10 cellular contexts compared by ENCODE assay signal in the genomic region with DNA sequence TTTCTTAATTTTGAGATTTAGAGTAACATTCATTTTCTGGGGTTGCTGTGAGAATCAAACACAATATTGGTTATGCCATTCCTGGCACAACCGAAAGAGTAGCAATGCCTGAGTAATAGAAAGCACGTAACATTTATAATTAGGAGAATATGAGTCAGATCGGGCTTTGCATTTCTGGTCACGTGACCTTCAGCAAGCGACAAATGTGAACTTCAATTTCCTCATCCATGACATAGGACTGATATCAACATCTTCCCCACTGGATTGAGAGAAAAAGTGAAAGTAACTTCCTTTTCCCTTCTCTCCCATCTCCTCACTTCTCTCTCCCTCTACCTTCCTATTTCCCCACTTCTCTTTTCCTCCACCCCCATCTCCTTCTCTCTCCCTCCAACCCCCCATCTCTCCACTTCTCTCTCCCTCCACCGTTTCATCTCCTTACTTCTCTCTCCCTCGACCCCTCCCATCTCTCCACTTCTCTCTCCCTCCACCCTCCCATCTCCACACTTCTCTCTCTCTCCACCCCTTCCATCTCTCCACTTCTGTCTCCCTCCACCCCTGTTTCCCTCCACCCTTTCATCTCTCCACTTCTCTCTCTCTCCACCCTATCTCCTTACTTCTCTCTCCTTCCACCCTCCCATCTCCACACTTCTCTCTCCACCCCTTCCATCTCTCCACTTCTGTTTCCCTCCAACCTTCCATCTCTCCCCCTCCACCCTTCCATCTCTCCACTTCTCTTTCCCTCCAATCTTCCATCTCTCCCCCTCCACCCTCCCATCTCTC. TPM values are rescaled to one million over a fixed set of nuclear protein-coding genes. Genes with fewer than 3 reads are reported as not detected.
DNase-seq lines count a peak whose midpoint lies in the region; ATAC-seq, FAIRE-seq and TF ChIP-seq lines count a peak whose summit lies in the region.
"Had no signal": no experiment of that assay in that cellular context is flagged by ENCODE, and none has a peak within 500 bp of the region (broad histone marks: within the 10 kb centered on the region; RNA-seq: fewer than 3 reads in every experiment).

No MANE protein-coding gene starts in this region.

- POLR2A ChIA-PET in A549 (lab: Yijun Ruan, JAX) = no interaction called here

- peak in 1 of 2 experiments; percentile 13 for DNase-seq in A549 (ENCODE audit: low read depth in 1 of 2, low spot score in 1 of 2)
- DNase-seq in ELR (ENCODE audit: low read depth) = peak; percentile 62
- peak; percentile 79 for DNase-seq in NOMO-1 treated with dmso at 0.1 percent for 144 hours (lab: John Stamatoyannopoulos, UW; ENCODE audit: unreplicated experiment)
- DNase-seq in fibroblast of peridontal ligament (ENCODE audit: extremely low read depth) = peak; percentile 76
- DNase-seq in iPS-NIHi11 (ENCODE audit: low spot score) = no peak
- DNase-seq: GDM1, nephron progenitor cell had no signal

- TF ChIP-seq EP300 in A549 (IDR thresholded peaks at IDR 0.05) = no peak

- peak overlapping the region in 1 of 2 experiments; percentile 31; a peak in 1 of 6 replicates for H3K27ac ChIP-seq in A549

- H3K4me1 ChIP-seq in A549 = no peaks in the 10 kb centered on the region

- CTCF ChIA-PET in A549 (lab: Yijun Ruan, JAX) = no interaction called here

- FAIRE-seq in A549 (lab: Jason Lieb, UNC) = no peak

- H3K4me3 ChIP-seq in A549 = no peak overlapping the region

- TF ChIP-seq POLR2A in A549 (IDR thresholded peaks at IDR 0.05; ENCODE audit: low read length) = no peak

- TF ChIP-seq CTCF in A549 (IDR thresholded peaks at IDR 0.05) = no peak

- 37% methylated on average over 6 of the region's 7 CpGs for WGBS in A549 (ENCODE audit: missing lambda C conversion rate)

- no peaks in the 10 kb centered on the region for H3K9me3 ChIP-seq in A549

- no peak for TF ChIP-seq RAD21 in A549 (conservative IDR thresholded peaks at IDR 0.05 in 1 of 2, IDR thresholded peaks at IDR 0.05 in 1 of 2)

- no peak for ATAC-seq in A549
- ATAC-seq in GM19395 (IDR thresholded peaks at IDR 0.05; ENCODE audit: unreplicated experiment) = no peak
- ATAC-seq in HG02840 (IDR thresholded peaks at IDR 0.05; ENCODE audit: low FRiP score, unreplicated experiment) = no peak
- no peak for ATAC-seq in GM19023 (IDR thresholded peaks at IDR 0.05; ENCODE audit: unreplicated experiment)

- peak overlapping the region; percentile 18; the same call in 2 of the 3 replicates for H3K4me2 ChIP-seq in A549

TF ChIP-seq in A549, 52 proteins besides CTCF, POLR2A, EP300 and RAD21:
- no peak for TF ChIP-seq CHD2 (IDR thresholded peaks at IDR 0.05; ENCODE audit: low read length, partially characterized antibody)
- peak; percentile 69 for TF ChIP-seq USF2 (IDR thresholded peaks at IDR 0.05)
- no peak for TF ChIP-seq FOSB (CRISPR knock-in tag; IDR thresholded peaks at IDR 0.05)
- no peak for TF ChIP-seq POLR2AphosphoS2 (conservative IDR thresholded peaks at IDR 0.05; ENCODE audit: low read length)
- no peak for TF ChIP-seq HOXB13 (CRISPR knock-in tag; IDR thresholded peaks at IDR 0.05; ENCODE audit: low read depth)
- no peak for TF ChIP-seq MAZ (IDR thresholded peaks at IDR 0.05; ENCODE audit: borderline replicate concordance, low read depth, low read length)
- TF ChIP-seq NFE2L2 (conservative IDR thresholded peaks at IDR 0.05; ENCODE audit: low read length) = no peak
- TF ChIP-seq MAX (IDR thresholded peaks at IDR 0.05) = no peak

RNA-seq across cellular contexts. Expression of gene CAT, which starts 33.5 kb away (rescaled TPM):
- polyA plus RNA-seq in A549 (2011; rRNA removed) (74.2 and 75.1 TPM in 2 replicates), A549 (2017; fragmentation: RNase III; extraction: RNeasy Plus Mini Kit Qiagen cat#74134 plus additional on column Dnase treatment) (46.8 to 51.2 TPM (median 47.6 TPM) in 3 replicates)
- 32.0 and 37.7 TPM in 2 replicates for polyA plus RNA-seq in A549 (2012; cell fraction: cytosol; rRNA removed)
- 33.0 and 43.9 TPM in 2 replicates for polyA plus RNA-seq in A549 (2012; cell fraction: nucleus; rRNA removed)
- 39.6 and 42.7 TPM in 2 replicates for polyA minus RNA-seq in A549 (2011; rRNA and poly(A)+ RNA removed)

RNA-seq across cellular contexts. Expression of gene ABTB2, which starts 47.5 kb away (rescaled TPM):
- 8.9 and 10.3 TPM in 2 replicates for polyA plus RNA-seq in A549 (2011; rRNA removed)
- 15.1 and 21.8 TPM in 2 replicates for polyA plus RNA-seq in A549 (2012; cell fraction: cytosol; rRNA removed)
- 41.6 and 47.3 TPM in 2 replicates for polyA plus RNA-seq in A549 (2012; cell fraction: nucleus; rRNA removed)
- 14.4 to 18.3 TPM (median 15.4 TPM) in 3 replicates for polyA plus RNA-seq in A549 (2017; fragmentation: RNase III; extraction: RNeasy Plus Mini Kit Qiagen cat#74134 plus additional on column Dnase treatment)
- polyA minus RNA-seq in A549 (2011; rRNA and poly(A)+ RNA removed) = 7.6 and 9.1 TPM in 2 replicates
